ENCODE assay signal across 13 cellular contexts in the genomic region with DNA sequence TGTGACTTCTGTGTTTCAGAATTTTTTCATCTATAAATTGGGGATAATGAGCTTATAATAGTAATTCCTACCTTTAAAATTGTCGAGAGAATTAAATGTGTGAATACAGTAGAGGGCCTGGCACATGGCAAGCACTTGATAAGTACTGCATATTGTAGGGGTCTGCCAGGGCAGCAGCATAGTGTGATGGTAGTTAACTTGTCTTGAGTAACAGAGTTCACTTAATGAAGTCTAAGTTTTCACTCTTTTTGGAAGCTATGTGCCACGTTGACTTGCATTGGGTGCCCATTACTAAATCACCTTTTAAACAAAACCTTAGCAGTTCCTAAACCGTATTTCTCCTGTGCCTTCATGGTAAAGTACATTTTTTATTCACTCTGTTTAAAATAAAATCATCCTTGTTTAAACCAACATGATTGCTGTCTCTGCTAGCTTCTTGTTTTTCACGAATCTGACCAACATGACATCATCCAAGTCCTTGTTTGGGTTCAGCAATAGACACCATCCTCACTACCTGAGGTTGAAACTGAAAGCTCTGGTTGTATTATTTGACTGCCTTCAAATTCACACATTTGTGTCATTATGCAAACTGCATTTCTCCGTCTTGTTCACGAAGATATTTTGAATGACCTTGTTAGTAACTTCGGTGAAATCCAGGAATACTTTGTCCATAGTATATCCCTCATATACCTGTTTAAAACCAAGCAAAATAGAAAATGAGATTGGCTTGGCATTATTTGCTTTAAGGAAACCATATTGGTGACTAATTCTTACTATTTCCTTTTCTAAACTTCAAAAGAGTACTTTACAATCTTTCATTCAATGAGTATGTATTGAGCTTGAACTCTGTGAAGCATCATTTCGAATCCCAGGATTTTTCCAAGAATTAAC.
DNase-seq lines count a peak whose midpoint lies in the region; ATAC-seq, FAIRE-seq and TF ChIP-seq lines count a peak whose summit lies in the region.
"Had no signal": no experiment of that assay in that cellular context is flagged by ENCODE, and none has a peak within 500 bp of the region (broad histone marks: within the 10 kb centered on the region; RNA-seq: fewer than 3 reads in every experiment).

No MANE protein-coding gene starts in this region.

- no peak for TF ChIP-seq POLR2A in GM18505 (IDR thresholded peaks at IDR 0.05; ENCODE audit: borderline replicate concordance, extremely low read depth, insufficient read depth, insufficient read length)

- in situ Hi-C loops in KBM-7 (cut with MboI; ENCODE audit: low pct_unique_long_range_greater_than_20kb, low sequenced_read_pairs): no loop called here

- DNase-seq in HTR-8/SVneo (ENCODE audit: insufficient read length, low spot score) (no peak), KBM-7 (no peak), occipital lobe (lab: John Stamatoyannopoulos, UW) (no peak), NCI-H1092 treated with DMSO at 0.1 percent for 48 hours (lab: John Stamatoyannopoulos, UW) (no peak), cortex of kidney (lab: John Stamatoyannopoulos, UW) (no peak)
- DNase-seq: activated T-cell treated with anti-CD3 and anti-CD28 coated beads, Interleukin-2, amount 50 U/mL, for 48 hours; glutamatergic neuron; Karpas-422; NCI-H69 had no signal

- peak; percentile 16 for FAIRE-seq in HTR-8/SVneo (lab: Jason Lieb, UNC)

- ATAC-seq in GM18505 (IDR thresholded peaks at IDR 0.05; ENCODE audit: unreplicated experiment) (peak; percentile 100), GM19452 (IDR thresholded peaks at IDR 0.05; ENCODE audit: unreplicated experiment) (peak; percentile 99), HG02885 (IDR thresholded peaks at IDR 0.05; ENCODE audit: poor library complexity, unreplicated experiment) (peak; percentile 99)
- ATAC-seq: sciatic nerve had no signal
